In the genomic region with DNA sequence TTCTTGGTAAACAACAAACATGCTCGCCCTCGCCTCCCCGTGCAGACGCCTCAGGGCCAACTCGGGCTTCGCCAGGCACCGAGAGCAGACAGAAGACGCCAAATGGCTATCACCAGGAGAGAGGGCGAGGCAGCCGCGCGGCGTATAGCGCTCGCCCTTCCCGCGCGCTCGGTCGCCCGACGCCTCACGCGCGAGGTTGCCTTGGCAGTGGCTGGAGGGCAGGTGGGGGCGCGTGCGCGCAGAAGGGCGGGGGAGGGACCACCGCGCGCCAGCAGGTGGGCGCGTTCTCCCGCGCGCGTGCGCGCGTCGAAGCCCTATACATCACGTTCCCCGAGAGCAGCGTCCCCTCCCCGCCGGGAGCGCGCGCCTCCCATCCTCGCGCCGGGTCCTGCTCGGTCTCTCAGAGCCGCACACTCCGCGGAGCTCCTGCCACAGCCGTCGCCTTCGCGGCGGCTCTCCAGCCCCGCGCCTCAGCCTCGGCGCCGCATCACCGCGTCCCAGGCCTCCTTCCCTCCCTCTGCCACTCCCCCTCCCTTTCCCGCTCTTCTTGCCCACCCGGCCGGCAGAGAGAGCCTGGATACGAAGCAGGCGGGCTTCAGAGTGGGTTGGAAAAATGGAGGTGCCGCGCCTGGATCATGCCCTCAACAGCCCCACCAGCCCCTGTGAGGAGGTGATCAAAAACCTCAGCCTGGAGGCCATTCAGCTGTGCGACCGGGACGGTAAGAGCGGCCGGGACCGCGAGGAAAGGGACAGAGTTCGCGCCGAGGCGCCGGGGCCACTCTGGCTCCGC, we compare ENCODE assay signal across 1 cellular context.
TF ChIP-seq lines count a peak whose summit lies in the region.

A gene (plus strand): TSS at position 403 of the 790 bp plus-strand sequence. CDS start 211 bp downstream, at position 614.

TF ChIP-seq in HepG2, 621 proteins besides CTCF, POLR2A, EP300 and RAD21 (continued from another document and continues in another):
- TF ChIP-seq, protein P1, sequence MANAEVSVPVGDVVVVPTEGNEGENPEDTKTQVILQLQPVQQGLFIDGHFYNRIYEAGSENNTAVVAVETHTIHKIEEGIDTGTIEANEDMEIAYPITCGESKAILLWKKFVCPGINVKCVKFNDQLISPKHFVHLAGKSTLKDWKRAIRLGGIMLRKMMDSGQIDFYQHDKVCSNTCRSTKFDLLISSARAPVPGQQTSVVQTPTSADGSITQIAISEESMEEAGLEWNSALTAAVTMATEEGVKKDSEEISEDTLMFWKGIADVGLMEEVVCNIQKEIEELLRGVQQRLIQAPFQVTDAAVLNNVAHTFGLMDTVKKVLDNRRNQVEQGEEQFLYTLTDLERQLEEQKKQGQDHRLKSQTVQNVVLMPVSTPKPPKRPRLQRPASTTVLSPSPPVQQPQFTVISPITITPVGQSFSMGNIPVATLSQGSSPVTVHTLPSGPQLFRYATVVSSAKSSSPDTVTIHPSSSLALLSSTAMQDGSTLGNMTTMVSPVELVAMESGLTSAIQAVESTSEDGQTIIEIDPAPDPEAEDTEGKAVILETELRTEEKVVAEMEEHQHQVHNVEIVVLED (CRISPR knock-in tag; IDR thresholded peaks at IDR 0.05; ENCODE audit: borderline replicate concordance): peak; percentile 63
- TF ChIP-seq ZNF432 (CRISPR knock-in tag; IDR thresholded peaks at IDR 0.05; ENCODE audit: borderline replicate concordance): no peak
- peak; percentile 10; the same call in 1 of the 2 replicates for TF ChIP-seq PPARG (CRISPR knock-in tag; conservative IDR thresholded peaks at IDR 0.05)
- no peak for TF ChIP-seq MTA3 (CRISPR knock-in tag; IDR thresholded peaks at IDR 0.05)
- peak; percentile 72; the same call in 1 of the 2 replicates for TF ChIP-seq ZNF776 (CRISPR knock-in tag; IDR thresholded peaks at IDR 0.05)
- peak in 1 of 2 experiments; percentile 25; a peak in 1 of 4 replicates for TF ChIP-seq KLF16 (CRISPR knock-in tag; IDR thresholded peaks at IDR 0.05)
- TF ChIP-seq, protein P2, sequence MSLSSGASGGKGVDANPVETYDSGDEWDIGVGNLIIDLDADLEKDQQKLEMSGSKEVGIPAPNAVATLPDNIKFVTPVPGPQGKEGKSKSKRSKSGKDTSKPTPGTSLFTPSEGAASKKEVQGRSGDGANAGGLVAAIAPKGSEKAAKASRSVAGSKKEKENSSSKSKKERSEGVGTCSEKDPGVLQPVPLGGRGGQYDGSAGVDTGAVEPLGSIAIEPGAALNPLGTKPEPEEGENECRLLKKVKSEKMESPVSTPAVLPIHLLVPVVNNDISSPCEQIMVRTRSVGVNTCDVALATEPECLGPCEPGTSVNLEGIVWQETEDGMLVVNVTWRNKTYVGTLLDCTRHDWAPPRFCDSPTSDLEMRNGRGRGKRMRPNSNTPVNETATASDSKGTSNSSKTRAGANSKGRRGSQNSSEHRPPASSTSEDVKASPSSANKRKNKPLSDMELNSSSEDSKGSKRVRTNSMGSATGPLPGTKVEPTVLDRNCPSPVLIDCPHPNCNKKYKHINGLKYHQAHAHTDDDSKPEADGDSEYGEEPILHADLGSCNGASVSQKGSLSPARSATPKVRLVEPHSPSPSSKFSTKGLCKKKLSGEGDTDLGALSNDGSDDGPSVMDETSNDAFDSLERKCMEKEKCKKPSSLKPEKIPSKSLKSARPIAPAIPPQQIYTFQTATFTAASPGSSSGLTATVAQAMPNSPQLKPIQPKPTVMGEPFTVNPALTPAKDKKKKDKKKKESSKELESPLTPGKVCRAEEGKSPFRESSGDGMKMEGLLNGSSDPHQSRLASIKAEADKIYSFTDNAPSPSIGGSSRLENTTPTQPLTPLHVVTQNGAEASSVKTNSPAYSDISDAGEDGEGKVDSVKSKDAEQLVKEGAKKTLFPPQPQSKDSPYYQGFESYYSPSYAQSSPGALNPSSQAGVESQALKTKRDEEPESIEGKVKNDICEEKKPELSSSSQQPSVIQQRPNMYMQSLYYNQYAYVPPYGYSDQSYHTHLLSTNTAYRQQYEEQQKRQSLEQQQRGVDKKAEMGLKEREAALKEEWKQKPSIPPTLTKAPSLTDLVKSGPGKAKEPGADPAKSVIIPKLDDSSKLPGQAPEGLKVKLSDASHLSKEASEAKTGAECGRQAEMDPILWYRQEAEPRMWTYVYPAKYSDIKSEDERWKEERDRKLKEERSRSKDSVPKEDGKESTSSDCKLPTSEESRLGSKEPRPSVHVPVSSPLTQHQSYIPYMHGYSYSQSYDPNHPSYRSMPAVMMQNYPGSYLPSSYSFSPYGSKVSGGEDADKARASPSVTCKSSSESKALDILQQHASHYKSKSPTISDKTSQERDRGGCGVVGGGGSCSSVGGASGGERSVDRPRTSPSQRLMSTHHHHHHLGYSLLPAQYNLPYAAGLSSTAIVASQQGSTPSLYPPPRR (CRISPR knock-in tag; IDR thresholded peaks at IDR 0.05; ENCODE audit: borderline replicate concordance): 0 out of 2 replicates have a peak, but pooled peaks have one; percentile 12
- no peak for TF ChIP-seq ZNF282 (IDR thresholded peaks at IDR 0.05; ENCODE audit: partially characterized antibody)
- 0 out of 2 replicates have a peak, but pooled peaks have one; percentile 55 for TF ChIP-seq ZNF451 (CRISPR knock-in tag; IDR thresholded peaks at IDR 0.05)
- TF ChIP-seq U2AF1 (optimal IDR thresholded peaks at IDR 0.05; ENCODE audit: low read depth, low read length): no peak
- TF ChIP-seq ZC3H13 (CRISPR knock-in tag; IDR thresholded peaks at IDR 0.05): peak; percentile 56
- TF ChIP-seq MYC (CRISPR knock-in tag; IDR thresholded peaks at IDR 0.05; ENCODE audit: borderline replicate concordance): peak; percentile 90
- TF ChIP-seq THAP11 (CRISPR knock-in tag; IDR thresholded peaks at IDR 0.05): peak; percentile 25; the same call in 1 of the 2 replicates
- TF ChIP-seq SMARCE1 (IDR thresholded peaks at IDR 0.05; ENCODE audit: borderline replicate concordance): no peak
- peak; percentile 64; the same call in 1 of the 2 replicates for TF ChIP-seq BRCA1 (CRISPR knock-in tag; IDR thresholded peaks at IDR 0.05)
- TF ChIP-seq RXRA (CRISPR knock-in tag; IDR thresholded peaks at IDR 0.05): 0 out of 2 replicates have a peak, but pooled peaks have one; percentile 27
- TF ChIP-seq, protein P3, sequence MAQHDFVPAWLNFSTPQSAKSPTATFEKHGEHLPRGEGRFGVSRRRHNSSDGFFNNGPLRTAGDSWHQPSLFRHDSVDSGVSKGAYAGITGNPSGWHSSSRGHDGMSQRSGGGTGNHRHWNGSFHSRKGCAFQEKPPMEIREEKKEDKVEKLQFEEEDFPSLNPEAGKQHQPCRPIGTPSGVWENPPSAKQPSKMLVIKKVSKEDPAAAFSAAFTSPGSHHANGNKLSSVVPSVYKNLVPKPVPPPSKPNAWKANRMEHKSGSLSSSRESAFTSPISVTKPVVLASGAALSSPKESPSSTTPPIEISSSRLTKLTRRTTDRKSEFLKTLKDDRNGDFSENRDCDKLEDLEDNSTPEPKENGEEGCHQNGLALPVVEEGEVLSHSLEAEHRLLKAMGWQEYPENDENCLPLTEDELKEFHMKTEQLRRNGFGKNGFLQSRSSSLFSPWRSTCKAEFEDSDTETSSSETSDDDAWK (CRISPR knock-in tag; IDR thresholded peaks at IDR 0.05): no peak
- TF ChIP-seq, protein P4, sequence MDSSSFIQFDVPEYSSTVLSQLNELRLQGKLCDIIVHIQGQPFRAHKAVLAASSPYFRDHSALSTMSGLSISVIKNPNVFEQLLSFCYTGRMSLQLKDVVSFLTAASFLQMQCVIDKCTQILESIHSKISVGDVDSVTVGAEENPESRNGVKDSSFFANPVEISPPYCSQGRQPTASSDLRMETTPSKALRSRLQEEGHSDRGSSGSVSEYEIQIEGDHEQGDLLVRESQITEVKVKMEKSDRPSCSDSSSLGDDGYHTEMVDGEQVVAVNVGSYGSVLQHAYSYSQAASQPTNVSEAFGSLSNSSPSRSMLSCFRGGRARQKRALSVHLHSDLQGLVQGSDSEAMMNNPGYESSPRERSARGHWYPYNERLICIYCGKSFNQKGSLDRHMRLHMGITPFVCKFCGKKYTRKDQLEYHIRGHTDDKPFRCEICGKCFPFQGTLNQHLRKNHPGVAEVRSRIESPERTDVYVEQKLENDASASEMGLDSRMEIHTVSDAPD (CRISPR knock-in tag; IDR thresholded peaks at IDR 0.05): 0 out of 2 replicates have a peak, but pooled peaks have one; percentile 41
- TF ChIP-seq ATAD3A (CRISPR knock-in tag; IDR thresholded peaks at IDR 0.05): no peak
- TF ChIP-seq ASH2L (IDR thresholded peaks at IDR 0.05; ENCODE audit: insufficient read length, low read depth, low read length): peak; percentile 48
- TF ChIP-seq ZNF264 (CRISPR knock-in tag; IDR thresholded peaks at IDR 0.05): peak; percentile 91
- TF ChIP-seq RORA (CRISPR knock-in tag; IDR thresholded peaks at IDR 0.05): no peak
- TF ChIP-seq, protein P5, sequence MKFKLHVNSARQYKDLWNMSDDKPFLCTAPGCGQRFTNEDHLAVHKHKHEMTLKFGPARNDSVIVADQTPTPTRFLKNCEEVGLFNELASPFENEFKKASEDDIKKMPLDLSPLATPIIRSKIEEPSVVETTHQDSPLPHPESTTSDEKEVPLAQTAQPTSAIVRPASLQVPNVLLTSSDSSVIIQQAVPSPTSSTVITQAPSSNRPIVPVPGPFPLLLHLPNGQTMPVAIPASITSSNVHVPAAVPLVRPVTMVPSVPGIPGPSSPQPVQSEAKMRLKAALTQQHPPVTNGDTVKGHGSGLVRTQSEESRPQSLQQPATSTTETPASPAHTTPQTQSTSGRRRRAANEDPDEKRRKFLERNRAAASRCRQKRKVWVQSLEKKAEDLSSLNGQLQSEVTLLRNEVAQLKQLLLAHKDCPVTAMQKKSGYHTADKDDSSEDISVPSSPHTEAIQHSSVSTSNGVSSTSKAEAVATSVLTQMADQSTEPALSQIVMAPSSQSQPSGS (CRISPR knock-in tag; IDR thresholded peaks at IDR 0.05): peak; percentile 63
- TF ChIP-seq, protein P6, sequence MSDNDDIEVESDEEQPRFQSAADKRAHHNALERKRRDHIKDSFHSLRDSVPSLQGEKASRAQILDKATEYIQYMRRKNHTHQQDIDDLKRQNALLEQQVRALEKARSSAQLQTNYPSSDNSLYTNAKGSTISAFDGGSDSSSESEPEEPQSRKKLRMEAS (IDR thresholded peaks at IDR 0.05): peak; percentile 92
- TF ChIP-seq DNMT1 (CRISPR knock-in tag; IDR thresholded peaks at IDR 0.05): no peak
- TF ChIP-seq ZIK1 (CRISPR knock-in tag; IDR thresholded peaks at IDR 0.05; ENCODE audit: borderline replicate concordance, low read depth): peak; percentile 67; the same call in 1 of the 2 replicates
- TF ChIP-seq, protein P7, sequence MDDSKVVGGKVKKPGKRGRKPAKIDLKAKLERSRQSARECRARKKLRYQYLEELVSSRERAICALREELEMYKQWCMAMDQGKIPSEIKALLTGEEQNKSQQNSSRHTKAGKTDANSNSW (CRISPR knock-in tag; IDR thresholded peaks at IDR 0.05; ENCODE audit: borderline replicate concordance): no peak
- TF ChIP-seq ZKSCAN5 (CRISPR knock-in tag; IDR thresholded peaks at IDR 0.05): no peak
- 0 out of 2 replicates have a peak, but pooled peaks have one; percentile 13 for TF ChIP-seq ZNF33A (CRISPR knock-in tag; IDR thresholded peaks at IDR 0.05; ENCODE audit: borderline replicate concordance)
- TF ChIP-seq, protein P8, sequence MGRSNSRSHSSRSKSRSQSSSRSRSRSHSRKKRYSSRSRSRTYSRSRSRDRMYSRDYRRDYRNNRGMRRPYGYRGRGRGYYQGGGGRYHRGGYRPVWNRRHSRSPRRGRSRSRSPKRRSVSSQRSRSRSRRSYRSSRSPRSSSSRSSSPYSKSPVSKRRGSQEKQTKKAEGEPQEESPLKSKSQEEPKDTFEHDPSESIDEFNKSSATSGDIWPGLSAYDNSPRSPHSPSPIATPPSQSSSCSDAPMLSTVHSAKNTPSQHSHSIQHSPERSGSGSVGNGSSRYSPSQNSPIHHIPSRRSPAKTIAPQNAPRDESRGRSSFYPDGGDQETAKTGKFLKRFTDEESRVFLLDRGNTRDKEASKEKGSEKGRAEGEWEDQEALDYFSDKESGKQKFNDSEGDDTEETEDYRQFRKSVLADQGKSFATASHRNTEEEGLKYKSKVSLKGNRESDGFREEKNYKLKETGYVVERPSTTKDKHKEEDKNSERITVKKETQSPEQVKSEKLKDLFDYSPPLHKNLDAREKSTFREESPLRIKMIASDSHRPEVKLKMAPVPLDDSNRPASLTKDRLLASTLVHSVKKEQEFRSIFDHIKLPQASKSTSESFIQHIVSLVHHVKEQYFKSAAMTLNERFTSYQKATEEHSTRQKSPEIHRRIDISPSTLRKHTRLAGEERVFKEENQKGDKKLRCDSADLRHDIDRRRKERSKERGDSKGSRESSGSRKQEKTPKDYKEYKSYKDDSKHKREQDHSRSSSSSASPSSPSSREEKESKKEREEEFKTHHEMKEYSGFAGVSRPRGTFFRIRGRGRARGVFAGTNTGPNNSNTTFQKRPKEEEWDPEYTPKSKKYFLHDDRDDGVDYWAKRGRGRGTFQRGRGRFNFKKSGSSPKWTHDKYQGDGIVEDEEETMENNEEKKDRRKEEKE (IDR thresholded peaks at IDR 0.05): no peak
- TF ChIP-seq ZSCAN25 (CRISPR knock-in tag; IDR thresholded peaks at IDR 0.05): peak; percentile 62; the same call in 1 of the 2 replicates
- TF ChIP-seq ZFX (CRISPR knock-in tag; IDR thresholded peaks at IDR 0.05; ENCODE audit: low read depth): peak; percentile 42; the same call in 1 of the 2 replicates
- TF ChIP-seq ZNF160 (CRISPR knock-in tag; IDR thresholded peaks at IDR 0.05): no peak
- TF ChIP-seq, protein P9, sequence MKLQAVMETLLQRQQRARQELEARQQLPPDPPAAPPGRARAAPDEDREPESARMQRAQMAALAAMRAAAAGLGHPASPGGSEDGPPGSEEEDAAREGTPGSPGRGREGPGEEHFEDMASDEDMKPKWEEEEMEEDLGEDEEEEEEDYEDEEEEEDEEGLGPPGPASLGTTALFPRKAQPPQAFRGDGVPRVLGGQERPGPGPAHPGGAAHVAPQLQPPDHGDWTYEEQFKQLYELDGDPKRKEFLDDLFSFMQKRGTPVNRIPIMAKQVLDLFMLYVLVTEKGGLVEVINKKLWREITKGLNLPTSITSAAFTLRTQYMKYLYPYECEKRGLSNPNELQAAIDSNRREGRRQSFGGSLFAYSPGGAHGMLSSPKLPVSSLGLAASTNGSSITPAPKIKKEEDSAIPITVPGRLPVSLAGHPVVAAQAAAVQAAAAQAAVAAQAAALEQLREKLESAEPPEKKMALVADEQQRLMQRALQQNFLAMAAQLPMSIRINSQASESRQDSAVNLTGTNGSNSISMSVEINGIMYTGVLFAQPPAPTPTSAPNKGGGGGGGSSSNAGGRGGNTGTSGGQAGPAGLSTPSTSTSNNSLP (IDR thresholded peaks at IDR 0.05; ENCODE audit: low read depth, low read length): no peak
- TF ChIP-seq, protein P10, sequence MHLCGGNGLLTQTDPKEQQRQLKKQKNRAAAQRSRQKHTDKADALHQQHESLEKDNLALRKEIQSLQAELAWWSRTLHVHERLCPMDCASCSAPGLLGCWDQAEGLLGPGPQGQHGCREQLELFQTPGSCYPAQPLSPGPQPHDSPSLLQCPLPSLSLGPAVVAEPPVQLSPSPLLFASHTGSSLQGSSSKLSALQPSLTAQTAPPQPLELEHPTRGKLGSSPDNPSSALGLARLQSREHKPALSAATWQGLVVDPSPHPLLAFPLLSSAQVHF (CRISPR knock-in tag; IDR thresholded peaks at IDR 0.05): no peak; the same call in 1 of the 2 replicates
- TF ChIP-seq, protein P11, sequence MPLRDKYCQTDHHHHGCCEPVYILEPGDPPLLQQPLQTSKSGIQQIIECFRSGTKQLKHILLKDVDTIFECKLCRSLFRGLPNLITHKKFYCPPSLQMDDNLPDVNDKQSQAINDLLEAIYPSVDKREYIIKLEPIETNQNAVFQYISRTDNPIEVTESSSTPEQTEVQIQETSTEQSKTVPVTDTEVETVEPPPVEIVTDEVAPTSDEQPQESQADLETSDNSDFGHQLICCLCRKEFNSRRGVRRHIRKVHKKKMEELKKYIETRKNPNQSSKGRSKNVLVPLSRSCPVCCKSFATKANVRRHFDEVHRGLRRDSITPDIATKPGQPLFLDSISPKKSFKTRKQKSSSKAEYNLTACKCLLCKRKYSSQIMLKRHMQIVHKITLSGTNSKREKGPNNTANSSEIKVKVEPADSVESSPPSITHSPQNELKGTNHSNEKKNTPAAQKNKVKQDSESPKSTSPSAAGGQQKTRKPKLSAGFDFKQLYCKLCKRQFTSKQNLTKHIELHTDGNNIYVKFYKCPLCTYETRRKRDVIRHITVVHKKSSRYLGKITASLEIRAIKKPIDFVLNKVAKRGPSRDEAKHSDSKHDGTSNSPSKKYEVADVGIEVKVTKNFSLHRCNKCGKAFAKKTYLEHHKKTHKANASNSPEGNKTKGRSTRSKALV (CRISPR knock-in tag; IDR thresholded peaks at IDR 0.05): 0 out of 2 replicates have a peak, but pooled peaks have one; percentile 75
